Comparison of ENCODE assay signal across 10 cellular contexts in the genomic region with DNA sequence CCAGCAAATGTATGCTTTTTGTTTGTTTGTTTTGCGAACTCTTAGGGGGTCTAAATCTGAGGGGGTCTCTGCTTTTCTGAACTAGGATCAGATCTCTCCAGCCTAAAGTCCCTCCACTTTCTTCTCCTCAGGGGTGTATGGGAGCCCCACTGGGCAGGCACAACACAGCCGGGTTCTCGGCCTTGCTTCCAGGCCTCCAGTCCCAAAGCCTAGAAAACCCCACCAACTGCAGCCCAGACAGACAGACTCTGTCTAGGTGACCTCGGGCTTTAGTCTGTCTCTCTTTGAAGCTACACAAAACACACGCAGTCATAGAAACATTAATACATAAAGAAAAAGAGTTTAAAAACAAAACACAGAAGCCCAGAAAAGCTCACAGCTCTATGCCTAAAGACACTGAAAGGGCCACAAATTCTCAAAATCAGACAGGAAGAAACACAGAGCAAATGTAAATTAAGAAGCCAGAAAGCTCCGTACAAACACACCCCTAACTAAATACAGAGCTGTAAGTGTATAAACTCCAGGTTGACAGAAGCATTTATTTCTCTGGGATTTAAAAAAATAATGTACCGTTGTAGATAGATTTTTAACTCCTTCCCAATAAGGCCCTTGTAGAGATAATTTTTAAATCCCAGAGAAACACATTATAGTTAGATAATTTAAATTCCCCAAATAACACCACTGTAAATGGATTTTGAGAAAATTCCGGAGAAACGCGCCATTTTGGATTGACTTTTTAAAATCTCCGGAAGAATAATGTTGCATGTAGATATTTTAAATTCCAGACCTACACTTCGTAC. TPM values are rescaled to one million over a fixed set of nuclear protein-coding genes. Genes with fewer than 3 reads are reported as not detected.
DNase-seq lines count a peak whose midpoint lies in the region; ATAC-seq, FAIRE-seq and TF ChIP-seq lines count a peak whose summit lies in the region.
"Had no signal": no experiment of that assay in that cellular context is flagged by ENCODE, and none has a peak within 500 bp of the region (broad histone marks: within the 10 kb centered on the region; RNA-seq: fewer than 3 reads in every experiment).

No MANE protein-coding gene starts in this region.

- WGBS in GM12878 (ENCODE audit: insufficient coverage, insufficient replicate concordance, low lambda C conversion rate, missing lambda C conversion rate), result 66% methylated on average over 12 of the region's 12 CpGs

- peaks cover 11 to 46% (median 29%) of the 10 kb centered on the region in 4 donors for H3K4me1 Mint-ChIP-seq in CD4-positive, CD25-positive, alpha-beta regulatory T cell
- H3K4me1 Mint-ChIP-seq in osteocyte (ENCODE audit: unreplicated experiment), result peaks cover 30% of the 10 kb centered on the region

- peaks cover 71% of the 10 kb centered on the region for H3K27me3 Mint-ChIP-seq in CD4-positive, CD25-positive, alpha-beta regulatory T cell
- peaks cover 75% of the 10 kb centered on the region for H3K27me3 Mint-ChIP-seq in osteocyte (ENCODE audit: unreplicated experiment)

- H3K36me3 Mint-ChIP-seq in CD4-positive, CD25-positive, alpha-beta regulatory T cell, result no peaks in the 10 kb centered on the region
- peaks cover 2% of the 10 kb centered on the region for H3K36me3 Mint-ChIP-seq in osteocyte (ENCODE audit: unreplicated experiment)

- H3K27me3 ChIP-seq in CD4-positive, CD25-positive, alpha-beta regulatory T cell (ENCODE audit: control insufficient read depth, insufficient read depth, low read length), result peaks cover 30% of the 10 kb centered on the region
- peaks cover 98% of the 10 kb centered on the region for H3K27me3 ChIP-seq in HUES6 (ENCODE audit: control insufficient read depth, insufficient read depth, low read length)
- H3K27me3 ChIP-seq in GM12878 (replicated peaks in 1 of 2; ENCODE audit: control insufficient read depth in 2 of 2, insufficient read depth in 2 of 2, low read length in 1 of 2), result peaks cover 31 to 36% of the 10 kb centered on the region in 2 experiments
- H3K27me3 ChIP-seq in mucosa of rectum (ENCODE audit: control insufficient read depth in 2 of 2, insufficient read depth in 2 of 2, low read length in 2 of 2), result peaks cover 59 to 69% of the 10 kb centered on the region in 2 donors

- H3K36me3 ChIP-seq in CD4-positive, CD25-positive, alpha-beta regulatory T cell (ENCODE audit: control insufficient read depth, insufficient read depth, low read length), result no peaks in the 10 kb centered on the region
- H3K36me3 ChIP-seq in HUES6 (ENCODE audit: control insufficient read depth, insufficient read depth, low read length), result no peaks in the 10 kb centered on the region
- no peaks in the 10 kb centered on the region for H3K36me3 ChIP-seq in GM12878 (ENCODE audit: control insufficient read depth in 2 of 2, insufficient read depth in 2 of 2, low read length in 1 of 2)
- H3K36me3 ChIP-seq in mucosa of rectum (ENCODE audit: control insufficient read depth in 2 of 2, insufficient read depth in 2 of 2, low read length in 2 of 2), result no peaks in the 10 kb centered on the region

- H2AFZ ChIP-seq in GM12878 (ENCODE audit: control insufficient read depth, low read depth, low read length), result no peak overlapping the region

- H3K4me2 ChIP-seq in GM12878 (ENCODE audit: control insufficient read depth, insufficient read depth), result no peak overlapping the region

- POLR2A ChIA-PET in GM12878 (lab: Charles Lee), result no interaction called here

- no peak overlapping the region for H3K27ac ChIP-seq in CD4-positive, CD25-positive, alpha-beta regulatory T cell (ENCODE audit: insufficient read depth, low read length, poor library complexity, severe bottlenecking)
- H3K27ac ChIP-seq in HUES6 (ENCODE audit: low read depth, low read length), result no peak overlapping the region
- no peak overlapping the region for H3K27ac ChIP-seq in GM12878 (ENCODE audit: control insufficient read depth, insufficient read depth)
- peak overlapping the region; percentile 61 to 63 for H3K27ac ChIP-seq in mucosa of rectum (ENCODE audit: low read depth in 2 of 2, low read length in 2 of 2)

- no peak for TF ChIP-seq CTCF in GM12878 (IDR thresholded peaks at IDR 0.05 in 2 of 3, conservative IDR thresholded peaks at IDR 0.05 in 1 of 3; ENCODE audit: control insufficient read depth in 2 of 3, extremely low read depth in 1 of 3, insufficient read depth in 1 of 3, low read depth in 3 of 3, low read length in 3 of 3)
- no peak for TF ChIP-seq CTCF in osteocyte (IDR thresholded peaks at IDR 0.05)

- TF ChIP-seq EP300 in GM12878 (IDR thresholded peaks at IDR 0.05; ENCODE audit: borderline replicate concordance in 1 of 2, control insufficient read depth in 1 of 2, low read depth in 2 of 2, low read length in 2 of 2), result no peak

- RAD21 ChIA-PET in GM12878 (lab: Charles Lee; ENCODE audit: unreplicated experiment), result no interaction called here

- no peaks in the 10 kb centered on the region for H3K9me3 ChIP-seq in CD4-positive, CD25-positive, alpha-beta regulatory T cell (ENCODE audit: control insufficient read depth in 2 of 2, low read length in 2 of 2)
- H3K9me3 ChIP-seq in HUES6 (ENCODE audit: control insufficient read depth, insufficient read depth, low read depth, low read length) (no peaks in the 10 kb centered on the region), GM12878 (replicated peaks; ENCODE audit: control insufficient read depth, insufficient read depth, low read length) (peaks cover 6% of the 10 kb centered on the region; the same call in 2 of the 3 replicates), mucosa of rectum (ENCODE audit: control insufficient read depth in 2 of 2, low read length in 2 of 2) (no peaks in the 10 kb centered on the region)

- SMC1A ChIA-PET in GM12878 (lab: Charles Lee; ENCODE audit: uncharacterized antibody, unreplicated experiment), result no interaction called here

- intact Hi-C loops in GM12878 (cut with micrococcal nuclease; ENCODE audit: unreplicated experiment), result no loop called here

- H4K20me1 ChIP-seq in GM12878 (ENCODE audit: control insufficient read depth, insufficient read depth), result no peaks in the 10 kb centered on the region

- H3K4me1 ChIP-seq in CD4-positive, CD25-positive, alpha-beta regulatory T cell (ENCODE audit: control insufficient read depth, insufficient read depth, low read length, poor library complexity, severe bottlenecking), result peaks cover 13% of the 10 kb centered on the region
- H3K4me1 ChIP-seq in HUES6 (ENCODE audit: control insufficient read depth, insufficient read depth, low read length) (peaks cover 45% of the 10 kb centered on the region), GM12878 (ENCODE audit: control insufficient read depth, insufficient read depth, low read length) (no peaks in the 10 kb centered on the region), mucosa of rectum (ENCODE audit: control insufficient read depth in 2 of 2, insufficient read depth in 2 of 2, low read length in 2 of 2) (peaks cover 18 to 19% of the 10 kb centered on the region in 2 donors)

- H3K9ac ChIP-seq in HUES6 (ENCODE audit: low read length) (peak overlapping the region; percentile 23), GM12878 (ENCODE audit: control insufficient read depth, insufficient read depth, low read length) (no peak overlapping the region), mucosa of rectum (ENCODE audit: low read depth in 1 of 2, low read length in 2 of 2) (peak overlapping the region in 1 of 2 donors; percentile 62)

- no peak overlapping the region for H3K4me3 ChIP-seq in CD4-positive, CD25-positive, alpha-beta regulatory T cell (ENCODE audit: low read depth, low read length)
- H3K4me3 ChIP-seq in HUES6 (ENCODE audit: low read depth, low read length) (peak overlapping the region; percentile 63), GM12878 (no peak overlapping the region), mucosa of rectum (ENCODE audit: low read length in 2 of 2) (peak overlapping the region; percentile 72 to 74)

- H3K79me2 ChIP-seq in GM12878 (ENCODE audit: control insufficient read depth, insufficient read depth, low read length), result no peaks in the 10 kb centered on the region

- no peak overlapping the region for H3K27ac Mint-ChIP-seq in CD4-positive, CD25-positive, alpha-beta regulatory T cell
- H3K27ac Mint-ChIP-seq in osteocyte (ENCODE audit: unreplicated experiment), result no peak overlapping the region

- peaks cover 0 to 15% (median 0%) of the 10 kb centered on the region in 7 donors for H3K9me3 Mint-ChIP-seq in CD4-positive, CD25-positive, alpha-beta regulatory T cell
- H3K9me3 Mint-ChIP-seq in osteocyte (ENCODE audit: unreplicated experiment), result no peaks in the 10 kb centered on the region

- no peak for FAIRE-seq in GM12878 (lab: Jason Lieb, UNC)
- FAIRE-seq: endometrium had no signal

- no TSS peak for BruUV-seq in GM12878 (replicated peaks; lab: Mats Ljungman, UMichigan)

- peak overlapping the region; percentile 22 to 70 (median 64) for H3K4me3 Mint-ChIP-seq in CD4-positive, CD25-positive, alpha-beta regulatory T cell
- no peak overlapping the region for H3K4me3 Mint-ChIP-seq in osteocyte (ENCODE audit: unreplicated experiment)

- no peak for ATAC-seq in CD4-positive, CD25-positive, alpha-beta regulatory T cell (ENCODE audit: low read depth in 2 of 2)
- ATAC-seq in GM12878 (no peak), GM21423 (IDR thresholded peaks at IDR 0.05; ENCODE audit: unreplicated experiment) (no peak), HG03469 (IDR thresholded peaks at IDR 0.05; ENCODE audit: unreplicated experiment) (no peak)

- DNase-seq in CD4-positive, CD25-positive, alpha-beta regulatory T cell, result no peak
- DNase-seq in GM12878 (ENCODE audit: low read depth, low spot score) (no peak), HK-2 (ENCODE audit: unreplicated experiment) (no peak), osteocyte (ENCODE audit: extremely low spot score, unreplicated experiment) (no peak)
- DNase-seq: NCI-H187 treated with DMSO at 0.1 percent for 48 hours had no signal

- CTCF ChIA-PET in GM12878 (lab: Yijun Ruan, JAX), result no interaction called here

- no peak for TF ChIP-seq RAD21 in GM12878 (IDR thresholded peaks at IDR 0.05; ENCODE audit: insufficient read depth, low read depth, low read length)

- in situ Hi-C loops in GM12878 (cut with MboI), result no loop called here

- TF ChIP-seq POLR2A in GM12878 (IDR thresholded peaks at IDR 0.05; ENCODE audit: low read depth, low read length), result no peak

RNA-seq across cellular contexts. Expression of gene PITX1, which starts 2.0 kb away (rescaled TPM):
- not detected for total RNA-seq in CD4-positive, CD25-positive, alpha-beta regulatory T cell
- not detected for polyA plus RNA-seq in CD4-positive, CD25-positive, alpha-beta regulatory T cell
- total RNA-seq in GM12878 (2013; cell fraction: nucleolus; rRNA removed), result not detected in 2 replicates
- total RNA-seq in GM12878 (2014; rRNA removed) (0.44 and 0.68 TPM in 2 replicates), GM12878 (2014; rRNA removed; fragmentation: Illumina TruSeq; extraction: Trizol) (0.18 TPM in 1 of 2 replicates, not detected in the other), GM12878 (2021) (0.77 and 1.1 TPM in 2 replicates), osteocyte (0.13 TPM in 1 of 2 replicates, not detected in the other)
- not detected for polyA plus RNA-seq in GM12878 (2011; ENCODE audit: low read depth)
- polyA plus RNA-seq in GM12878 (2011; rRNA removed) (not detected in 2 replicates), GM12878 (2014; fragmentation: Illumina TruSeq; extraction: Trizol) (not detected in 2 replicates), GM12878 (2014; fragmentation: Nextera tagmentation; extraction: Ambion mirVana) (not detected), GM12878 (2014; rRNA removed) (0.96 and 1.2 TPM in 2 replicates), GM12878 (2016; fragmentation: Nextera tagmentation; extraction: Ambion mirVana) (under 1 TPM; 0.16 to 0.43 TPM)
- polyA plus RNA-seq in GM12878 (2011; cell fraction: cytosol; rRNA removed), result not detected in 2 replicates
- not detected in 2 replicates for polyA plus RNA-seq in GM12878 (2011; cell fraction: nucleus; rRNA removed)
- 0.18 and 0.31 TPM in 2 replicates for polyA plus RNA-seq in GM12878 (2012)
- not detected in 2 replicates for polyA minus RNA-seq in GM12878 (2011; rRNA and poly(A)+ RNA removed)
- 1.6 and 1.9 TPM in 2 replicates for polyA minus RNA-seq in GM12878 (2011; cell fraction: cytosol; rRNA and poly(A)+ RNA removed)
- polyA minus RNA-seq in GM12878 (2011; cell fraction: nucleus; rRNA and poly(A)+ RNA removed), result 0.96 TPM in 1 of 2 replicates, not detected in the other

Comparison
In these comparisons a context has a peak if more than half of its experiments do, and no peak if none do; other contexts are left out.
1. H3K27ac ChIP-seq: peak in mucosa of rectum (2 of 2); none in CD4-positive, CD25-positive, alpha-beta regulatory T cell (single experiment), HUES6 (single experiment) and GM12878 (single experiment).
2. H3K4me3 ChIP-seq: peak in HUES6 (single experiment) and mucosa of rectum (2 of 2); none in CD4-positive, CD25-positive, alpha-beta regulatory T cell (single experiment) and GM12878 (single experiment).